Comparison of ENCODE assay signal across 8 cellular contexts in the genomic region with DNA sequence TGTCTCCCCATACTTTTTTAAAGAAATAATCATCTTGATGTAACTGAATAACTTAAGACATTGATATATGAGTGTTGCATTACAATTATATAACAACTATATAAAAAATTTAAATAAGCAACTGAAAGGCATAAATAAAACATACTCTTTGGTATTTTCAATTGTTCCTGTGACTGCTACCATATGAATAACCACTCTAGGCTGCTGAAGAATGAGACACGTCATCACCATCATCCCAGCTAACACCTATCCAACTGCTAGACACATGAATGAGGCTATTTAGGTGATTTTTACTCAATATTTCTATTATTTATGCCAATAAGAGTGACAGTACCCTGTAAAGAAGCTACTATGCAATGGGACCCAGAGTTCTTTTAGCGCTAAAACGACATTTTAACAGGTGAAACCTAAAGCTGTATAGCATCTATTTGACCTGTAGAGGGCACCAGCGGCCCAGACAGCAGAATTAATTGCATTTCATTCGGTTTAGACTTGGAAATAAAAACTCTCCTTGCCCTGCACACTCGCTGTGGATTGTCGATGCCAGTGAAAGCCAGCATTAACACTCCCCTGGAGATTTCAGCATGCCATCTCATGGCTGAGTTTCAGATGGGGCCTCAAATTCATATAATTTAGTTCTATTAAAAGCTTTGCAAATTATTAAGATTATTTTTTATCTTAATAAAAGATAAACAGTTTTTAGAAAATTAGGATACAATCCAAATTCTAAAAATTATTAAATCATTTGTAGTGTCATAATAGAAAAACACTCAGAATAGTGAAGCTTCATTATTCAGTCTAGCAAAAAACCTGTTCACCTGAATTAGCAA.
DNase-seq lines count a peak whose midpoint lies in the region; ATAC-seq and TF ChIP-seq lines count a peak whose summit lies in the region.

No MANE protein-coding gene starts in this region.

- no peaks in the 10 kb centered on the region for H3K36me3 ChIP-seq in Caco-2 (ENCODE audit: control insufficient read depth, insufficient read depth, low read length)

- H3K27ac Mint-ChIP-seq in Caco-2 (ENCODE audit: unreplicated experiment) (no peak overlapping the region), nephron progenitor cell (no peak overlapping the region)

- intact Hi-C loops in Caco-2 (cut with micrococcal nuclease; ENCODE audit: unreplicated experiment), result loop anchor here (1.0 to 5.0 kb wide), 7 partner anchors 34 to 867 kb away; partner anchors contain the start of gene MAP2

- H3K27me3 ChIP-seq in Caco-2 (replicated peaks; ENCODE audit: control insufficient read depth, insufficient read depth, low read length), result no peaks in the 10 kb centered on the region

- H3K4me1 Mint-ChIP-seq in Caco-2 (ENCODE audit: low read depth, unreplicated experiment) (no peaks in the 10 kb centered on the region), nephron progenitor cell (no peaks in the 10 kb centered on the region)

- H3K9me3 ChIP-seq in Caco-2, result no peaks in the 10 kb centered on the region

- H3K36me3 Mint-ChIP-seq in Caco-2 (ENCODE audit: insufficient read depth, unreplicated experiment) (no peaks in the 10 kb centered on the region), nephron progenitor cell (ENCODE audit: low read depth) (no peaks in the 10 kb centered on the region)

- TF ChIP-seq CTCF in Caco-2 (IDR thresholded peaks at IDR 0.05; ENCODE audit: insufficient read depth in 1 of 2, low read depth in 1 of 2, low read length in 1 of 2, severe bottlenecking in 1 of 2, unreplicated experiment in 1 of 2) (peak; percentile 79 to 84), nephron progenitor cell (IDR thresholded peaks at IDR 0.05) (peak; percentile 90)

- H3K4me3 Mint-ChIP-seq in Caco-2 (ENCODE audit: unreplicated experiment) (no peak overlapping the region), nephron progenitor cell (no peak overlapping the region)

- POLR2A ChIA-PET in Caco-2 (lab: Charles Lee), result no interaction called here

- ATAC-seq in HG03135 (IDR thresholded peaks at IDR 0.05; ENCODE audit: unreplicated experiment), result peak; percentile 76
- peak; percentile 73 for ATAC-seq in esophagus mucosa

- DNase-seq in Caco-2 (peak; percentile 39 to 61), GM19238 (ENCODE audit: insufficient read length, low spot score) (peak; percentile 2), NCI-H2107 (lab: John Stamatoyannopoulos, UW) (peak; percentile 13), UCSD-AML1 (lab: John Stamatoyannopoulos, UW; ENCODE audit: unreplicated experiment) (peak; percentile 25), nephron progenitor cell (peak; percentile 63), NCI-H226 (no peak)

- no TSS peak for BruUV-seq in Caco-2 (replicated peaks; lab: Mats Ljungman, UMichigan)

- H3K27me3 Mint-ChIP-seq in Caco-2 (ENCODE audit: insufficient read depth, unreplicated experiment), result no peaks in the 10 kb centered on the region
- peaks cover 6% of the 10 kb centered on the region for H3K27me3 Mint-ChIP-seq in nephron progenitor cell (ENCODE audit: low read depth, poor library complexity)

- CTCF ChIA-PET in Caco-2 (lab: Charles Lee), result interaction anchor here (0.5 to 2.1 kb wide), 4 partner anchors 11 to 243 kb away, joined by 3 to 12 read pairs (median 6); partner anchors contain the start of gene MAP2

- no peaks in the 10 kb centered on the region for H3K4me1 ChIP-seq in Caco-2

- no peak overlapping the region for H3K4me3 ChIP-seq in Caco-2 (ENCODE audit: low read depth, low read length)

- no peaks in the 10 kb centered on the region for H3K9me3 Mint-ChIP-seq in Caco-2 (ENCODE audit: unreplicated experiment)
- no peaks in the 10 kb centered on the region for H3K9me3 Mint-ChIP-seq in nephron progenitor cell
